ENCODE assay signal across 36 cellular contexts in genomic region chr17:19741832-19742457, GRCh38. TPM values are rescaled to one million over a fixed set of nuclear protein-coding genes. Genes with fewer than 3 reads are reported as not detected.
"Had no signal": no experiment of that assay in that cellular context is flagged by ENCODE, and none has a peak within 500 bp of the region (broad histone marks: within the 10 kb centered on the region; RNA-seq: fewer than 3 reads in every experiment).

No MANE protein-coding gene starts in this region.

- ATAC-seq: foreskin keratinocyte; gastroesophageal sphincter; heart right ventricle; left colon; lower lobe of right lung; natural killer cell; stimulated activated effector memory CD8-positive, alpha-beta T cell treated with anti-CD3 and anti-CD28 coated beads, Interleukin-12 subunit alpha, Interleukin-12 subunit beta, amount 100 ng/mL, for 72 hours had no signal

- FAIRE-seq: endothelial cell of umbilical vein, small intestine had no signal

- H3K27ac ChIP-seq: coronary artery, esophagus muscularis mucosa, foreskin keratinocyte, gastroesophageal sphincter, heart right ventricle, lower lobe of right lung, neutrophil, parathyroid adenoma, right lobe of liver, thyroid gland, vagina had no signal

- H3K4me3 Mint-ChIP-seq: immature natural killer cell; stimulated activated effector memory CD8-positive, alpha-beta T cell treated with anti-CD3 and anti-CD28 coated beads, Interleukin-12 subunit alpha, Interleukin-12 subunit beta, amount 100 ng/mL, for 72 hours had no signal

- H2AFZ ChIP-seq: parathyroid adenoma had no signal

- H3K27ac Mint-ChIP-seq: immature natural killer cell, natural killer cell, progenitor cell of endocrine pancreas had no signal

- H3K9ac ChIP-seq: parathyroid adenoma had no signal

- H3K27me3 Mint-ChIP-seq: progenitor cell of endocrine pancreas had no signal

- H3K27me3 ChIP-seq: esophagus muscularis mucosa, foreskin keratinocyte, gastroesophageal sphincter, heart right ventricle, right lobe of liver, stomach, thyroid gland, vagina had no signal

- H3K9me3 Mint-ChIP-seq: natural killer cell; stimulated activated effector memory CD8-positive, alpha-beta T cell treated with anti-CD3 and anti-CD28 coated beads, Interleukin-12 subunit alpha, Interleukin-12 subunit beta, amount 100 ng/mL, for 72 hours had no signal

- H3K4me3 ChIP-seq: coronary artery, esophagus muscularis mucosa, gastroesophageal sphincter, heart right ventricle, lower lobe of right lung, right lobe of liver, stomach, thyroid gland, vagina had no signal

- DNase-seq: dermis blood vessel endothelial cell; effector memory CD4-positive, alpha-beta T cell; foreskin keratinocyte; heart right ventricle; hypothalamus; immature natural killer cell; islet precursor cell; kidney glomerular epithelial cell; left colon; lower lobe of right lung; natural killer cell; right lobe of liver; small intestine; stimulated activated CD4-positive, alpha-beta T cell treated with anti-CD3 and anti-CD28 coated beads, Interleukin-12 subunit alpha, Interleukin-12 subunit beta, amount 100 ng/mL, for 4 hours; stimulated activated CD4-positive, alpha-beta T cell treated with anti-CD3 and anti-CD28 coated beads, Interleukin-2, amount 100 ng/mL, for 24 hours; stimulated activated CD4-positive, alpha-beta T cell treated with anti-CD3 and anti-CD28 coated beads, Interleukin-4, amount 100 ng/mL, for 24 hours; stimulated activated naive CD4-positive, alpha-beta T cell treated with Interleukin-2 at 50 U/mL for 16 hours; stomach; thyroid gland; trophoblast cell had no signal

- H3K4me1 ChIP-seq: parathyroid adenoma had no signal

- H3K36me3 ChIP-seq: esophagus muscularis mucosa, gastroesophageal sphincter, heart right ventricle, lower lobe of right lung, neutrophil, right lobe of liver, thyroid gland, vagina had no signal

- H3K9me3 ChIP-seq: esophagus muscularis mucosa, gastroesophageal sphincter, heart right ventricle, lower lobe of right lung, neutrophil, right lobe of liver, stomach, thyroid gland, vagina had no signal

- H3K36me3 Mint-ChIP-seq: immature natural killer cell; natural killer cell; stimulated activated effector memory CD8-positive, alpha-beta T cell treated with anti-CD3 and anti-CD28 coated beads, Interleukin-12 subunit alpha, Interleukin-12 subunit beta, amount 100 ng/mL, for 72 hours had no signal

- H3K79me2 ChIP-seq: parathyroid adenoma had no signal

RNA-seq across cellular contexts. Expression of gene ALDH3A1, which starts 6.2 kb away (rescaled TPM):
- total RNA-seq: mononuclear cell, natural killer cell had no signal

RNA-seq across cellular contexts. Expression of gene SLC47A2, which starts 25.6 kb away (rescaled TPM):
- total RNA-seq: dermis blood vessel endothelial cell, endothelial cell of umbilical vein, epithelial cell of proximal tubule, esophagus muscularis mucosa, fibroblast of lung, gastroesophageal sphincter, lower lobe of right lung, mesenteric fat pad, mononuclear cell, natural killer cell, progenitor cell of endocrine pancreas, right lobe of liver, stomach, subcutaneous adipose tissue, ureter had no signal
- polyA plus RNA-seq: endothelial cell of umbilical vein, fibroblast of lung, heart right ventricle, immature natural killer cell, neural cell had no signal
